Comparison of ENCODE assay signal across 8 cellular contexts in the genomic region with DNA sequence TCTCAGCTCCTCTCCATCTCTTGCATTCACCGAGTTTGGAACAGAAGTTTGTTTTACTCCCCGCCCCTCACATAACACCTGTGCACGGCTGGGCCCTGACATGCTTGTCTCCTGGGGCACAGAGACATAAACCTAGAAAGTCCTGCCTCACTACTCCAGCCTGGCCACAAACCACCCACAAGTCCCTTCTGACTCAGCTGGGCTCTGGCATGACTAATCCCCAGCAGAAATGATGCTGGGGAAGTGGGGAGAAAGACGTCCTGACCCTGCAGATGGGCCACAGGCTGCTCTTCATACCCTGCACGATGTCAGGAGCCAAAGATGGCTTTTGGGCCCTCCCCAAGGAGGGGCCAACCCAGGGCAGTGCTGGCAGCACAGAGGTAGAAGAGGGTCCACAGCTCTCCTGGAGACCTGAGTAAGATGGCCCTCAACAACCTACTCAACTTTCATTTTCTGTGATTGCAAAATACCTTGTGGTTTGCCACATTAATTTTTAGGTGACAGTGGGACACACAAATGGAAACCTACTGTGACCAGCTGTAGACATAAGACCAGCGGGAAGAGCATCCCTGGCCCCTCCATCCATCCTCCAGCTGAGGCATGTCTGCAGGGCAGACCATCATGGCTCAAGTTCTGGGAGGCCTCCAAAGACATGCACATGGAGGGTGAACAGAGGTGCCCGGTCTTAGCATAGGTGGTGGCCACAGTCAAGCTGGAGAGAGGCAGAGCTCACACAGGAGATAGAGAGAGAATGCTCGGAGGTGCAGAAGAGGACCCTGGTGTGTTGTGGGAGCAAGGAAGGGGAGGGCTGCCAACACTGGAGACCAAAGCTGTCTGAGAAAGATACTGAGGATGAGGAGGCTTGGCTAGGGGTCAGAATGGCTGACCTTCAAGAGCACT. TPM values are rescaled to one million over a fixed set of nuclear protein-coding genes. Genes with fewer than 3 reads are reported as not detected.
DNase-seq lines count a peak whose midpoint lies in the region; ATAC-seq, FAIRE-seq and TF ChIP-seq lines count a peak whose summit lies in the region.

No MANE protein-coding gene starts in this region.

- H3K4me1 ChIP-seq in mucosa of descending colon (ENCODE audit: low read depth) (no peaks in the 10 kb centered on the region), small intestine (ENCODE audit: control insufficient read depth in 2 of 2, insufficient read depth in 1 of 2, low read depth in 1 of 2, low read length in 1 of 2) (peaks cover 0 to 3% of the 10 kb centered on the region in 2 donors)

- H3K4me3 Mint-ChIP-seq in chondrocyte (ENCODE audit: unreplicated experiment): no peak overlapping the region

- H3K27me3 Mint-ChIP-seq in chondrocyte (ENCODE audit: low read depth): no peaks in the 10 kb centered on the region

- 61 to 72% (median 69%) methylated on average over 8 of the region's 8 CpGs for WGBS in small intestine, 3 donors

- TF ChIP-seq CTCF in mucosa of descending colon (IDR thresholded peaks at IDR 0.05) (no peak), chondrocyte (IDR thresholded peaks at IDR 0.05) (no peak)

- H3K4me3 ChIP-seq in mucosa of descending colon (no peak overlapping the region), small intestine (ENCODE audit: low read depth in 1 of 2, low read length in 2 of 2) (no peak overlapping the region)

- FAIRE-seq in small intestine (lab: Jason Lieb, UNC): no peak

- ATAC-seq in GM18868 (IDR thresholded peaks at IDR 0.05; ENCODE audit: unreplicated experiment) (peak; percentile 98), HG02970 (IDR thresholded peaks at IDR 0.05; ENCODE audit: low FRiP score, unreplicated experiment) (peak; percentile 79), mucosa of descending colon (peak; percentile 68)

- H3K36me3 ChIP-seq in mucosa of descending colon (ENCODE audit: low read depth) (no peaks in the 10 kb centered on the region), small intestine (ENCODE audit: control insufficient read depth in 2 of 2, insufficient read depth in 2 of 2, low read length in 2 of 2) (peaks cover 0 to 3% of the 10 kb centered on the region in 2 donors)

- no peak overlapping the region for H3K27ac ChIP-seq in small intestine (ENCODE audit: low read depth in 1 of 2, low read length in 1 of 2)

- H3K36me3 Mint-ChIP-seq in chondrocyte (ENCODE audit: low read depth): peaks cover 8% of the 10 kb centered on the region

- no peak overlapping the region for H3K27ac Mint-ChIP-seq in chondrocyte (ENCODE audit: unreplicated experiment)

- DNase-seq in OCI-M1 (lab: John Stamatoyannopoulos, UW): peak; percentile 52
- peak; percentile 62 for DNase-seq in activated effector memory CD4-positive, alpha-beta T cell treated with Interleukin-2 at 50 U/mL for 16 hours
- peak in 1 of 3 donors; percentile 51 for DNase-seq in mucosa of descending colon
- no peak for DNase-seq in chondrocyte (ENCODE audit: low spot score)
- DNase-seq in NCI-H2227 (lab: John Stamatoyannopoulos, UW; ENCODE audit: unreplicated experiment): no peak
- no peak for DNase-seq in small intestine

- peaks cover 24% of the 10 kb centered on the region for H3K4me1 Mint-ChIP-seq in chondrocyte (ENCODE audit: low read depth)

- H3K27me3 ChIP-seq in small intestine (ENCODE audit: control insufficient read depth in 2 of 2, insufficient read depth in 2 of 2, low read length in 2 of 2): no peaks in the 10 kb centered on the region

- intact Hi-C loops in mucosa of descending colon (cut with DNase I, micrococcal nuclease): no loop called here

- no peaks in the 10 kb centered on the region for H3K9me3 ChIP-seq in mucosa of descending colon
- H3K9me3 ChIP-seq in small intestine (ENCODE audit: control insufficient read depth, low read depth): no peaks in the 10 kb centered on the region

- H3K9me3 Mint-ChIP-seq in chondrocyte (ENCODE audit: low read depth): no peaks in the 10 kb centered on the region

RNA-seq across cellular contexts. Expression of gene DNMT3A, which starts 40.0 kb away (rescaled TPM):
- total RNA-seq in mucosa of descending colon (10 to 100 TPM; 31.2 to 50.8 (median 33.0) TPM), chondrocyte (43.9 to 56.7 TPM (median 45.4 TPM) in 3 replicates)
- polyA plus RNA-seq in small intestine: 10 to 100 TPM in 1 of 3 donors, 1 to 10 TPM in 2; 3.4 to 14.8 (median 4.6) TPM

Comparison
In these comparisons a context has a peak if more than half of its experiments do, and no peak if none do; other contexts are left out.
1. DNase-seq: peak in OCI-M1 (single experiment) and activated effector memory CD4-positive, alpha-beta T cell treated with Interleukin-2 at 50 U/mL for 16 hours (single experiment); none in chondrocyte (single experiment), NCI-H2227 (single experiment) and small intestine (single experiment).
2. Peak in every context shown above with its lines, with median percentiles within 50 percentile points of each other: ATAC-seq.